ENCODE assay signal across 11 cellular contexts in genomic region chr1:203281033-203281432, GRCh38. TPM values are rescaled to one million over a fixed set of nuclear protein-coding genes. Genes with fewer than 3 reads are reported as not detected.
DNase-seq lines count a peak whose midpoint lies in the region; ATAC-seq and TF ChIP-seq lines count a peak whose summit lies in the region.
"Had no signal": no experiment of that assay in that cellular context is flagged by ENCODE, and none has a peak within 500 bp of the region (broad histone marks: within the 10 kb centered on the region; RNA-seq: fewer than 3 reads in every experiment).

No MANE protein-coding gene starts in this region.

- TF ChIP-seq CTCF in HCT116 (IDR thresholded peaks at IDR 0.05 in 2 of 3, conservative IDR thresholded peaks at IDR 0.05 in 1 of 3; ENCODE audit: borderline replicate concordance in 1 of 3, insufficient read depth in 1 of 3, low read depth in 2 of 3, low read length in 2 of 3) (peak in 1 of 3 experiments; percentile 29; a peak in 2 of 6 replicates), cardiac fibroblast (IDR thresholded peaks at IDR 0.05; ENCODE audit: low read depth, low read length) (peak; percentile 18), neural crest cell (conservative IDR thresholded peaks at IDR 0.05) (peak; percentile 33)

- no peak overlapping the region for H3K4me3 ChIP-seq in HCT116 (replicated peaks in 1 of 2; ENCODE audit: low read depth in 1 of 2, low read length in 2 of 2)
- no peak overlapping the region for H3K4me3 ChIP-seq in cardiac fibroblast (replicated peaks in 1 of 2; ENCODE audit: low read depth in 2 of 2, low read length in 2 of 2)

- H2AFZ ChIP-seq in HCT116 (ENCODE audit: low read depth, low read length, poor library complexity, severe bottlenecking): peak overlapping the region; percentile 16

- peaks cover 41% of the 10 kb centered on the region for H3K4me1 Mint-ChIP-seq in neural crest cell

- BruUV-seq in HCT116 (replicated peaks; lab: Mats Ljungman, UMichigan): no TSS peak

- CTCF ChIA-PET in HCT116 (lab: Charles Lee): interaction anchor here (0.8 to 4.3 kb wide), 5 partner anchors 8 to 242 kb away, joined by 4 to 20 read pairs (median 5); no protein-coding TSS in a partner anchor

- RAD21 ChIA-PET in HCT116 (lab: Charles Lee; ENCODE audit: low non-redundant PET in 1 of 2, low total read pairs in 2 of 2, uncharacterized antibody in 2 of 2, unreplicated experiment in 2 of 2): no interaction called here

- intact Hi-C loops in HCT116 (cut with micrococcal nuclease): loop anchor here (2.0 kb wide), 1 partner anchor 46 kb away; no protein-coding TSS in a partner anchor

- H3K79me2 ChIP-seq in HCT116 (ENCODE audit: insufficient read depth, low read length): no peaks in the 10 kb centered on the region

- H3K4me2 ChIP-seq in HCT116 (ENCODE audit: low read length): no peak overlapping the region

- no peak for TF ChIP-seq POLR2A in HCT116 (IDR thresholded peaks at IDR 0.05; ENCODE audit: borderline replicate concordance, extremely low read depth, insufficient read depth, insufficient read length)

- H3K27ac ChIP-seq in HCT116 (ENCODE audit: low read depth, low read length): no peak overlapping the region

- H3K4me1 ChIP-seq in HCT116 (ENCODE audit: control insufficient read depth in 1 of 2, insufficient read depth in 2 of 2, low read length in 2 of 2): peaks cover 0 to 6% of the 10 kb centered on the region in 2 experiments; a peak in 2 of 4 replicates

- no peak for TF ChIP-seq RAD21 in HCT116 (IDR thresholded peaks at IDR 0.05; ENCODE audit: low read depth)

- H3K36me3 Mint-ChIP-seq in neural crest cell (ENCODE audit: low read depth): no peaks in the 10 kb centered on the region

- no peaks in the 10 kb centered on the region for H3K36me3 ChIP-seq in HCT116 (ENCODE audit: control insufficient read depth in 1 of 2, insufficient read depth in 2 of 2, low read length in 2 of 2)

- DNase-seq in AG08396 (ENCODE audit: low spot score) (peak; percentile 49), HCT116 (ENCODE audit: low read depth, low spot score) (no peak), cardiac fibroblast (ENCODE audit: low read depth in 2 of 2) (no peak), neural crest cell (ENCODE audit: low read depth, low spot score) (no peak), SKM-1 (lab: John Stamatoyannopoulos, UW; ENCODE audit: unreplicated experiment) (no peak), inferior parietal cortex (ENCODE audit: extremely low spot score) (no peak), 8988T (no peak)
- DNase-seq: effector memory CD8-positive, alpha-beta T cell; NCI-H1092 had no signal

- POLR2A ChIA-PET in HCT116 (lab: Charles Lee): interaction anchor here (1.1 kb wide), 1 partner anchor 24 kb away, joined by 3 read pairs; the partner anchor contains the start of gene BTG2

- no peaks in the 10 kb centered on the region for H4K20me1 ChIP-seq in HCT116 (ENCODE audit: insufficient read depth)

- H3K9ac ChIP-seq in HCT116 (ENCODE audit: low read length): no peak overlapping the region

- no peaks in the 10 kb centered on the region for H3K9me2 ChIP-seq in HCT116 (ENCODE audit: insufficient read depth)

- peak; percentile 86 for ATAC-seq in HCT116
- no peak for ATAC-seq in HG03342 (IDR thresholded peaks at IDR 0.05; ENCODE audit: unreplicated experiment)
- ATAC-seq: effector memory CD8-positive, alpha-beta T cell had no signal

- H3K4me3 Mint-ChIP-seq in neural crest cell: no peak overlapping the region
- H3K4me3 Mint-ChIP-seq: effector memory CD8-positive, alpha-beta T cell had no signal

- H3K27me3 Mint-ChIP-seq in neural crest cell (ENCODE audit: low read depth): no peaks in the 10 kb centered on the region
- H3K27me3 Mint-ChIP-seq: effector memory CD8-positive, alpha-beta T cell had no signal

- no peaks in the 10 kb centered on the region for H3K9me3 Mint-ChIP-seq in neural crest cell
- H3K9me3 Mint-ChIP-seq: effector memory CD8-positive, alpha-beta T cell had no signal

- no peaks in the 10 kb centered on the region for H3K27me3 ChIP-seq in HCT116 (ENCODE audit: insufficient read depth, low read length)

- no peak overlapping the region for H3K27ac Mint-ChIP-seq in neural crest cell (ENCODE audit: unreplicated experiment)

- no peaks in the 10 kb centered on the region for H3K9me3 ChIP-seq in HCT116 (ENCODE audit: control insufficient read depth in 1 of 2, insufficient read depth in 1 of 2, low read depth in 1 of 2, low read length in 2 of 2)

TF ChIP-seq in HCT116, 20 proteins besides CTCF, POLR2A, EP300 and RAD21:
- TF ChIP-seq EZH2 (IDR thresholded peaks at IDR 0.05): no peak

RNA-seq across cellular contexts. Expression of gene BTG2, which starts 24.3 kb away (rescaled TPM):
- total RNA-seq in HCT116 (2021; ENCODE audit: unreplicated experiment) (24.2 TPM), neural crest cell (16.1 and 18.1 TPM in 2 replicates)
- polyA plus RNA-seq in HCT116 (2012): 19.0 and 20.9 TPM in 2 replicates

RNA-seq across cellular contexts. Expression of gene CHIT1, which starts 51.6 kb away (rescaled TPM):
- total RNA-seq in HCT116 (2021; ENCODE audit: unreplicated experiment) (not detected), neural crest cell (not detected in 2 replicates)
- 0.08 TPM in 1 of 2 replicates, not detected in the other for polyA plus RNA-seq in HCT116 (2012)
- total RNA-seq: kidney epithelial cell had no signal
